10 cellular contexts compared by ENCODE assay signal in the genomic region with DNA sequence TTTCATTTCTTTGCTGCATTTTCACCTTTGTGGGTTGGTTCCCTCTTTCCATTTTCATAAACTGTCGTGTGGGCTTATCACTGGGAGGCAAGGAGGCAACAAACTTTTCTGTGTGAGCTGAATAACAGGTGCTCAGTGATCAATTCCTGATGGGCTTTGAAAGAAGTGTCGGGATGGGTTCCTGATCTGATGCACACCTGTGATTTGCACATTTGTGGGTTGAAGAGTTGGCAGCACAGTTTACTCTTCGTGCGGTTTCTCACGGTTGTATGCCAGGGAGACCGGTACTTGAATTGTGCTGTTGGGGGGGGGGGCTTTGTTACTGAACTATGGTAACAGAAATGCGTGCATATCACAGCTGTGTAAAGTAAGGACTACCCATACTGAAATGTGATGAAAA. TPM values are rescaled to one million over a fixed set of nuclear protein-coding genes. Genes with fewer than 3 reads are reported as not detected.
"Had no signal": no experiment of that assay in that cellular context is flagged by ENCODE, and none has a peak within 500 bp of the region (broad histone marks: within the 10 kb centered on the region; RNA-seq: fewer than 3 reads in every experiment).

No MANE protein-coding gene starts in this region.

- H3K4me3 Mint-ChIP-seq: GM23338, H9, HFFc6 had no signal

- ATAC-seq: GM23338, HCT116 had no signal

- H3K4me1 Mint-ChIP-seq: GM23338, H9 had no signal

- DNase-seq: GM23248, GOT3, H7, H9, HCEC 1CT, HFFc6 had no signal

- H3K4me3 ChIP-seq: GM23248, GM23338, HAP-1 had no signal

- H3K27ac Mint-ChIP-seq: GM23338, H9, HFFc6 had no signal

RNA-seq across cellular contexts. Expression of a gene that starts 16.0 kb away (rescaled TPM):
- total RNA-seq: GM23248, H4, HFFc6 had no signal
- polyA plus RNA-seq: GM23248 had no signal
